In the genomic region with DNA sequence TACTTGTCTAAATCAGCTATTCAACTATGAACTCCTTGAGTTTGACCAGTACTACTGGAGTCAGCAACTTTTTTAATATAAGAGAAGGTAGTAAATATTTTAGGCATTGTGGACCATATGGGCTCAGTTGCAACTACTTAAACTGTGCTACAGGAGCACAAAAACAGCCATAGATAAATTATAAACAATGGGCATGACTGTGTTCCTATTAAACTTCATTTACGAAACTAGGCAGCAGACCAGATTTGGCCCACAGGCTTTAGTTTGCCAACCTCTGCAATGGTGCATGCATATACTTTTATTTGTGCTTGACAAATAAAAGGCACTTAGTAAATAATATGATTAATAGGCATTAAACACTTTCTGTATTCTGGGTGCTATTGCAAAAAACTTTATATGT, we compare ENCODE assay signal across 31 cellular contexts.
"Had no signal": no experiment of that assay in that cellular context is flagged by ENCODE, and none has a peak within 500 bp of the region (broad histone marks: within the 10 kb centered on the region; RNA-seq: fewer than 3 reads in every experiment).

No MANE protein-coding gene starts in this region.

- H3K27ac ChIP-seq: coronary artery, esophagus muscularis mucosa, foreskin keratinocyte, heart right ventricle, neural progenitor cell, parathyroid adenoma, prostate gland, right atrium auricular region, testis, tibial artery had no signal

- H3K4me2 ChIP-seq: neural progenitor cell, smooth muscle cell had no signal

- FAIRE-seq: endothelial cell of umbilical vein, keratinocyte had no signal

- ATAC-seq: foreskin keratinocyte; mucosa of descending colon; natural killer cell treated with Interleukin-12 subunit alpha and Interleukin-12 subunit beta and Interleukin-15 and Interleukin-18, amount 100 ng/mL, for 72 hours; sciatic nerve; stimulated activated effector memory CD8-positive, alpha-beta T cell treated with anti-CD3 and anti-CD28 coated beads, Interleukin-12 subunit alpha, Interleukin-12 subunit beta, amount 100 ng/mL, for 72 hours had no signal

- H3K27ac Mint-ChIP-seq: immature natural killer cell; mesothelial cell of epicardium; naive B cell; natural killer cell treated with Interleukin-12 subunit alpha and Interleukin-12 subunit beta and Interleukin-15 and Interleukin-18, amount 100 ng/mL, for 72 hours; neural progenitor cell; stimulated activated effector memory CD8-positive, alpha-beta T cell treated with anti-CD3 and anti-CD28 coated beads, Interleukin-12 subunit alpha, Interleukin-12 subunit beta, amount 100 ng/mL, for 72 hours; type B pancreatic cell had no signal

- H3K36me3 Mint-ChIP-seq: immature natural killer cell; mesothelial cell of epicardium; naive B cell; natural killer cell treated with Interleukin-12 subunit alpha and Interleukin-12 subunit beta and Interleukin-15 and Interleukin-18, amount 100 ng/mL, for 72 hours had no signal

- H2AFZ ChIP-seq: neural progenitor cell, parathyroid adenoma had no signal

- H3K4me3 ChIP-seq: coronary artery, esophagus muscularis mucosa, heart right ventricle, mucosa of descending colon, neural progenitor cell, prostate gland, right atrium auricular region, smooth muscle cell, testis, tibial artery had no signal

- H3K27me3 Mint-ChIP-seq: naive B cell; natural killer cell treated with Interleukin-12 subunit alpha and Interleukin-12 subunit beta and Interleukin-15 and Interleukin-18, amount 100 ng/mL, for 72 hours; type B pancreatic cell had no signal

- H3K9ac ChIP-seq: neural progenitor cell, parathyroid adenoma had no signal

- H3K9me3 ChIP-seq: esophagus muscularis mucosa, heart right ventricle, mucosa of descending colon, prostate gland, right atrium auricular region, testis, tibial artery had no signal

- H3K9me3 Mint-ChIP-seq: immature natural killer cell; mesothelial cell of epicardium; naive B cell; natural killer cell treated with Interleukin-12 subunit alpha and Interleukin-12 subunit beta and Interleukin-15 and Interleukin-18, amount 100 ng/mL, for 72 hours; stimulated activated effector memory CD8-positive, alpha-beta T cell treated with anti-CD3 and anti-CD28 coated beads, Interleukin-12 subunit alpha, Interleukin-12 subunit beta, amount 100 ng/mL, for 72 hours; type B pancreatic cell had no signal

- H3K79me2 ChIP-seq: parathyroid adenoma had no signal

- H3K36me3 ChIP-seq: esophagus muscularis mucosa, heart right ventricle, neural progenitor cell, prostate gland, right atrium auricular region, tibial artery had no signal

- H3K4me1 ChIP-seq: parathyroid adenoma, prostate gland had no signal

- DNase-seq: dermis blood vessel endothelial cell; effector memory CD4-positive, alpha-beta T cell; foreskin keratinocyte; glutamatergic neuron; heart right ventricle; hypothalamus; immature natural killer cell; mesenchymal stem cell; mucosa of descending colon; naive B cell; stimulated activated CD4-positive, alpha-beta T cell treated with anti-CD3 and anti-CD28 coated beads, Interleukin-12 subunit alpha, Interleukin-12 subunit beta, amount 100 ng/mL, for 4 hours; stimulated activated CD4-positive, alpha-beta T cell treated with anti-CD3 and anti-CD28 coated beads, Interleukin-1b, Interleukin-23, amount 100 ng/mL, for 48 hours; stimulated activated CD4-positive, alpha-beta T cell treated with anti-CD3 and anti-CD28 coated beads, Interleukin-4, amount 100 ng/mL, for 24 hours; stimulated activated naive CD4-positive, alpha-beta T cell treated with Interleukin-2 at 50 U/mL for 16 hours; substantia nigra; testis; tibial artery had no signal

- H3K27me3 ChIP-seq: esophagus muscularis mucosa, foreskin keratinocyte, heart right ventricle, neural progenitor cell, right atrium auricular region, testis, tibial artery had no signal

- H3K4me3 Mint-ChIP-seq: immature natural killer cell; mesothelial cell of epicardium; naive B cell; natural killer cell treated with Interleukin-12 subunit alpha and Interleukin-12 subunit beta and Interleukin-15 and Interleukin-18, amount 100 ng/mL, for 72 hours; neural progenitor cell; stimulated activated effector memory CD8-positive, alpha-beta T cell treated with anti-CD3 and anti-CD28 coated beads, Interleukin-12 subunit alpha, Interleukin-12 subunit beta, amount 100 ng/mL, for 72 hours; type B pancreatic cell had no signal
